Comparison of ENCODE assay signal across 9 cellular contexts in genomic region chr5:150672237-150672883, GRCh38. TPM values are rescaled to one million over a fixed set of nuclear protein-coding genes. Genes with fewer than 3 reads are reported as not detected.
DNase-seq lines count a peak whose midpoint lies in the region; ATAC-seq and TF ChIP-seq lines count a peak whose summit lies in the region.
"Had no signal": no experiment of that assay in that cellular context is flagged by ENCODE, and none has a peak within 500 bp of the region (broad histone marks: within the 10 kb centered on the region; RNA-seq: fewer than 3 reads in every experiment).

No MANE protein-coding gene starts in this region.

- H3K9me3 ChIP-seq in PC-9 (ENCODE audit: insufficient read depth, low read depth) (no peaks in the 10 kb centered on the region), breast epithelium (no peaks in the 10 kb centered on the region)

- BruUV-seq in PC-9 (replicated peaks; lab: Mats Ljungman, UMichigan), result no TSS peak

- CTCF ChIA-PET in PC-9 (lab: Charles Lee), result interaction anchor here (0.6 kb wide), 1 partner anchor 13 kb away, joined by 4 read pairs; no protein-coding TSS in a partner anchor

- H3K27me3 ChIP-seq in PC-9 (ENCODE audit: insufficient read depth, low read depth) (no peaks in the 10 kb centered on the region), breast epithelium (no peaks in the 10 kb centered on the region)

- TF ChIP-seq CTCF in PC-9 (conservative IDR thresholded peaks at IDR 0.05), result no peak
- no peak for TF ChIP-seq CTCF in breast epithelium (IDR thresholded peaks at IDR 0.05)

- TF ChIP-seq POLR2A in breast epithelium (IDR thresholded peaks at IDR 0.05), result no peak

- no peaks in the 10 kb centered on the region for H3K79me2 ChIP-seq in PC-9 (ENCODE audit: low read depth)

- H3K36me3 ChIP-seq in PC-9 (ENCODE audit: low read depth), result no peaks in the 10 kb centered on the region
- H3K36me3 ChIP-seq in breast epithelium, result no peaks in the 10 kb centered on the region

- H3K4me3 ChIP-seq in PC-9, result no peak overlapping the region; the same call in 1 of the 2 replicates
- H3K4me3 ChIP-seq in breast epithelium, result peak overlapping the region; percentile 44 to 82 (median 52)

- no peaks in the 10 kb centered on the region; the same call in 1 of the 2 replicates for H3F3A ChIP-seq in PC-9 (ENCODE audit: insufficient read depth, low read depth)

- POLR2A ChIA-PET in PC-9 (lab: Charles Lee; ENCODE audit: unreplicated experiment), result no interaction called here

- ATAC-seq in GM18498 (IDR thresholded peaks at IDR 0.05; ENCODE audit: unreplicated experiment), result peak; percentile 51
- peak; percentile 80 for ATAC-seq in left colon
- no peak for ATAC-seq in GM21360 (IDR thresholded peaks at IDR 0.05; ENCODE audit: unreplicated experiment)

- H3K4me1 ChIP-seq in PC-9 (replicated peaks; ENCODE audit: insufficient read depth) (no peaks in the 10 kb centered on the region), breast epithelium (peaks cover 9 to 16% of the 10 kb centered on the region in 2 donors)

- intact Hi-C loops in PC-9 (cut with micrococcal nuclease; ENCODE audit: unreplicated experiment), result no loop called here
- intact Hi-C loops in breast epithelium (cut with DNase I; ENCODE audit: low total_unique reads), result no loop called here
- intact Hi-C loops in left colon (cut with DNase I, micrococcal nuclease), result no loop called here

- H3K9me2 ChIP-seq in PC-9 (ENCODE audit: insufficient read depth), result no peaks in the 10 kb centered on the region

- DNase-seq in PC-9 (peak in 1 of 2 experiments; percentile 54), breast epithelium (ENCODE audit: low spot score in 2 of 2) (peak in 1 of 2 donors; percentile 70), left colon (no peak), 8988T (no peak), NCI-H82 treated with DMSO at 0.1 percent for 48 hours (lab: John Stamatoyannopoulos, UW; ENCODE audit: unreplicated experiment) (no peak)
- peak; percentile 28 for DNase-seq in stimulated activated CD4-positive, alpha-beta T cell treated with anti-CD3 and anti-CD28 coated beads, Interleukin-4, amount 100 ng/mL, for 1 hour

- H3K27ac ChIP-seq in PC-9 (no peak overlapping the region), breast epithelium (peak overlapping the region; percentile 45 to 72)
- H3K27ac ChIP-seq: VCaP had no signal

- H4K20me1 ChIP-seq in PC-9 (ENCODE audit: insufficient read depth), result no peaks in the 10 kb centered on the region

- no peak overlapping the region; the same call in 1 of the 2 replicates for H2AFZ ChIP-seq in PC-9

- H3K4me2 ChIP-seq in PC-9, result peak overlapping the region; percentile 50

RNA-seq across cellular contexts. Expression of gene MYOZ3, which starts 11.3 kb away (rescaled TPM):
- total RNA-seq in PC-9 (2021), result 0.25 TPM in 1 of 2 replicates, not detected in the other
- total RNA-seq in breast epithelium, result under 1 TPM; under 0.01 to 0.33 (median 0.15) TPM
- total RNA-seq in left colon, result 1 to 10 TPM in 1 of 2 donors, under 1 TPM in 1; 0.31 to 1.1 TPM

RNA-seq across cellular contexts. Expression of gene RBM22, which starts 28.5 kb away (rescaled TPM):
- 49.7 and 57.3 TPM in 2 replicates for total RNA-seq in PC-9 (2021)
- total RNA-seq in breast epithelium, result 10 to 100 TPM; 40.5 to 57.8 (median 44.9) TPM
- 10 to 100 TPM; 29.3 to 39.5 TPM for total RNA-seq in left colon

RNA-seq across cellular contexts. Expression of gene SYNPO, which starts 31.9 kb away (rescaled TPM):
- total RNA-seq in PC-9 (2021), result 1.8 and 2.0 TPM in 2 replicates
- total RNA-seq in breast epithelium, result 10 to 100 TPM in 2 of 3 donors, 1 to 10 TPM in 1; 6.3 to 22.4 (median 15.4) TPM
- 10 to 100 TPM; 43.6 to 73.9 TPM for total RNA-seq in left colon
